ENCODE assay signal across 1 cellular context in genomic region chr3:162217603-162218002, GRCh38.
TF ChIP-seq lines count a peak whose summit lies in the region.

No MANE protein-coding gene starts in this region.

TF ChIP-seq in IMR-90, 13 proteins besides CTCF, POLR2A, EP300 and RAD21 (continued from another document):
- TF ChIP-seq MXI1 (IDR thresholded peaks at IDR 0.05; ENCODE audit: borderline replicate concordance, low read depth, low read length) (no peak), MAFK (IDR thresholded peaks at IDR 0.05; ENCODE audit: low read depth, low read length) (no peak), ELK1 (IDR thresholded peaks at IDR 0.05; ENCODE audit: borderline replicate concordance, low read depth, low read length) (no peak), BHLHE40 (IDR thresholded peaks at IDR 0.05; ENCODE audit: low read depth, low read length) (no peak), MAZ (IDR thresholded peaks at IDR 0.05; ENCODE audit: borderline replicate concordance, low read depth, low read length) (no peak), CEBPB (IDR thresholded peaks at IDR 0.05; ENCODE audit: low read depth, low read length) (no peak), CHD1 (IDR thresholded peaks at IDR 0.05; ENCODE audit: low read depth, low read length) (no peak)
